In genomic region chr16:83420206-83420760, GRCh38 we compare ENCODE assay signal across 12 cellular contexts.
DNase-seq lines count a peak whose midpoint lies in the region; ATAC-seq lines count a peak whose summit lies in the region.
"Had no signal": no experiment of that assay in that cellular context is flagged by ENCODE, and none has a peak within 500 bp of the region (broad histone marks: within the 10 kb centered on the region; RNA-seq: fewer than 3 reads in every experiment).

No MANE protein-coding gene starts in this region.

- in situ Hi-C loops in G401 (cut with HindIII; ENCODE audit: low sequenced_read_pairs) = no loop called here

- no peaks in the 10 kb centered on the region for H3K9me3 ChIP-seq in Karpas-422 (ENCODE audit: low read length)

- H3K4me2 ChIP-seq in Karpas-422 (ENCODE audit: low read depth, low read length, poor library complexity, severe bottlenecking) = no peak overlapping the region

- no peak overlapping the region for H2AFZ ChIP-seq in Karpas-422 (ENCODE audit: low read length)

- ATAC-seq in GM19452 (IDR thresholded peaks at IDR 0.05; ENCODE audit: unreplicated experiment) = no peak
- ATAC-seq in GM19395 (IDR thresholded peaks at IDR 0.05; ENCODE audit: unreplicated experiment) = no peak

- no peak overlapping the region for H3K9ac ChIP-seq in Karpas-422 (ENCODE audit: low read length)

- DNase-seq in COLO829 (ENCODE audit: low spot score) (peak; percentile 3), Karpas-422 (peak; percentile 64), astrocyte of the hippocampus (ENCODE audit: low read depth, low spot score) (peak; percentile 74), iris pigment epithelial cell (ENCODE audit: low read depth) (peak; percentile 50), DMS153 (lab: John Stamatoyannopoulos, UW) (no peak), G401 (ENCODE audit: low spot score) (no peak)
- DNase-seq: activated CD4-positive, alpha-beta T cell treated with anti-CD3 and anti-CD28 coated beads, Interleukin-2, amount 10 ng/mL, durations not matched to agents 24 days and 14 days; CD4-positive, CD25-positive, alpha-beta regulatory T cell; NCI-H1417 treated with DMSO at 0.1 percent for 48 hours had no signal

- H3K4me1 ChIP-seq in Karpas-422 (ENCODE audit: low read length) = no peaks in the 10 kb centered on the region

- no peaks in the 10 kb centered on the region for H3K9me2 ChIP-seq in Karpas-422 (replicated peaks; ENCODE audit: insufficient read depth, low read length)

- no peak overlapping the region for H3K27ac ChIP-seq in Karpas-422 (ENCODE audit: low read length)

- H3K27me3 ChIP-seq in Karpas-422 (ENCODE audit: low read length) = 0 out of 2 replicates have a peak, but pooled peaks cover 3% of the 10 kb centered on the region

- no peaks in the 10 kb centered on the region for H3K36me3 ChIP-seq in Karpas-422 (ENCODE audit: insufficient read depth, low read length)

- H3K4me3 ChIP-seq in Karpas-422 (ENCODE audit: low read length) = no peak overlapping the region
- H3K4me3 ChIP-seq: lung had no signal

- H3K79me2 ChIP-seq in Karpas-422 (ENCODE audit: low read length) = no peaks in the 10 kb centered on the region

- H4K20me1 ChIP-seq in Karpas-422 (ENCODE audit: insufficient read depth, low read depth, low read length) = no peaks in the 10 kb centered on the region

Comparison
In these comparisons a context has a peak if more than half of its experiments do, and no peak if none do; other contexts are left out.
1. DNase-seq: peak in COLO829 (single experiment), Karpas-422 (single experiment), astrocyte of the hippocampus (single experiment) and iris pigment epithelial cell (single experiment); none in DMS153 (single experiment) and G401 (single experiment).